Comparison of ENCODE assay signal across 16 cellular contexts in genomic region chr2:25454824-25455611, GRCh38.
"Had no signal": no experiment of that assay in that cellular context is flagged by ENCODE, and none has a peak within 500 bp of the region (broad histone marks: within the 10 kb centered on the region; RNA-seq: fewer than 3 reads in every experiment).

No MANE protein-coding gene starts in this region.

- H3K9me2 ChIP-seq: SK-N-SH had no signal

- ATAC-seq: gastrocnemius medialis, heart right ventricle had no signal

- H3K4me1 Mint-ChIP-seq: neural crest cell had no signal

- DNase-seq: activated CD4-positive, alpha-beta T cell treated with anti-CD3 and anti-CD28 coated beads, Interleukin-2, amount 50 U/mL, for 48 hours; activated CD4-positive, CD25-positive, alpha-beta regulatory T cell; activated effector memory CD4-positive, alpha-beta T cell treated with anti-CD3 and anti-CD28 coated beads, Interleukin-2, amount 50 U/mL, for 16 hours; caudate nucleus; effector memory CD4-positive, alpha-beta T cell; gastrocnemius medialis; islet precursor cell; left ventricle myocardium inferior; ovary; Right ventricle myocardium superior; SK-N-SH; stimulated activated CD4-positive, alpha-beta T cell treated with anti-CD3 and anti-CD28 coated beads, Interleukin-4, amount 100 ng/mL, for 4 hours had no signal

- H3K27ac ChIP-seq: coronary artery, epithelial cell of prostate, gastrocnemius medialis, heart right ventricle, left ventricle myocardium inferior, ovary had no signal

- H3K36me3 ChIP-seq: gastrocnemius medialis, ovary had no signal

- H3K4me2 ChIP-seq: SK-N-SH had no signal

- H3K4me3 Mint-ChIP-seq: neural crest cell had no signal

- H3K9me3 ChIP-seq: gastrocnemius medialis, heart right ventricle, left ventricle myocardium inferior, ovary, SK-N-SH had no signal

- H3K4me3 ChIP-seq: coronary artery, gastrocnemius medialis, heart right ventricle, left ventricle myocardium inferior, ovary had no signal

- H3K27me3 ChIP-seq: gastrocnemius medialis, heart right ventricle, ovary had no signal

- H3K9me3 Mint-ChIP-seq: neural crest cell had no signal
